In the genomic region with DNA sequence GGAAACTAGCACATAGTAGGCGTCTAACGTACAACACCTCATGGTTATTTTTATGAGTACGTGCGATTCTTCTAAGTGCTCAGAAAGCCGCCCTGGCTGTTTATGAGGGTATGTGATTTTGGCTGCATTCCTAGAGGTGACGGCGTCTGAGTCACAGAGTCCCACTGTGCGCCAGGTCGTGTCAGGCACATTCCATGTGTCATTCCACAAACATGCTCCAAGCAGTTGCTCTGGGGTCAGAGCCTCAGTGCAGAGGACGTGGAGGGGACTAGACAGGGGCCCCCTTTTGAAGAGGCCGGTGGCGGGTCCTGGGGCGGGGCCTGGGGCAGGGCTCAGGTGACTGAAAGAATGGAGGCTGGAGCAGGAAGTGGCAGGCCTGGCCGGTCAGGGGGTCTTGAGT, we compare ENCODE assay signal across 9 cellular contexts. TPM values are rescaled to one million over a fixed set of nuclear protein-coding genes. Genes with fewer than 3 reads are reported as not detected.
A peak's percentile ranks its signal among the peaks of the same experiment; 100 is the strongest.
DNase-seq lines count a peak whose midpoint lies in the region; ATAC-seq and TF ChIP-seq lines count a peak whose summit lies in the region.
"Had no signal": no experiment of that assay in that cellular context is flagged by ENCODE, and none has a peak within 500 bp of the region (broad histone marks: within the 10 kb centered on the region; RNA-seq: fewer than 3 reads in every experiment).

No MANE protein-coding gene starts in this region.

- no peak overlapping the region for H3K4me3 ChIP-seq in GM23248
- no peak overlapping the region for H3K4me3 ChIP-seq in skeletal muscle cell (ENCODE audit: low read depth, low read length)

- H3K9me2 ChIP-seq in GM23248 (ENCODE audit: insufficient read depth): no peaks in the 10 kb centered on the region

- H4K20me1 ChIP-seq in GM23248 (ENCODE audit: insufficient read depth): no peaks in the 10 kb centered on the region

- in situ Hi-C loops in GM23248 (cut with MboI): loop anchor here (10.0 kb wide), 1 partner anchor 175 kb away; no protein-coding TSS in a partner anchor

- peak overlapping the region; percentile 25 for H3K4me2 ChIP-seq in GM23248 (ENCODE audit: unreplicated experiment)

- H3K36me3 ChIP-seq in GM23248 (ENCODE audit: low read depth): peaks cover 11% of the 10 kb centered on the region

- H3K4me1 ChIP-seq in GM23248 (ENCODE audit: insufficient read depth): peaks cover 22% of the 10 kb centered on the region

- H3K27ac ChIP-seq in GM23248: peak overlapping the region; percentile 61

- 6% methylated on average over 10 to 14 of the region's 14 CpGs for WGBS in GM23248 (ENCODE audit: low coverage in 1 of 2, low lambda C conversion rate in 2 of 2, missing lambda C conversion rate in 2 of 2), 2 experiments

- H3K27me3 ChIP-seq in GM23248 (replicated peaks; ENCODE audit: insufficient read depth): no peaks in the 10 kb centered on the region

- peaks cover 84% of the 10 kb centered on the region for H3K79me2 ChIP-seq in GM23248 (ENCODE audit: insufficient read depth)

- H2AFZ ChIP-seq in GM23248: no peak overlapping the region

- H3F3A ChIP-seq in GM23248 (ENCODE audit: insufficient read depth): peaks cover 26% of the 10 kb centered on the region

- H3K9ac ChIP-seq in GM23248: peak overlapping the region; percentile 36; the same call in 1 of the 2 replicates

- ATAC-seq in SK-N-SH treated with all-trans-retinoic acid at 6 μM for 48 hours (peak; percentile 82), HG03460 (IDR thresholded peaks at IDR 0.05; ENCODE audit: unreplicated experiment) (no peak)

- no peaks in the 10 kb centered on the region for H3K9me3 ChIP-seq in GM23248 (ENCODE audit: low read depth)

- DNase-seq in GM23248 (peak; percentile 98), fibroblast of the conjunctiva (ENCODE audit: low read depth) (peak; percentile 80), skeletal muscle cell (ENCODE audit: low read depth) (peak; percentile 91), COR-L47 (lab: John Stamatoyannopoulos, UW) (no peak), GOT3 (lab: John Stamatoyannopoulos, UW) (no peak)
- no peak for DNase-seq in activated effector memory CD4-positive, alpha-beta T cell treated with anti-CD3 and anti-CD28 coated beads, Interleukin-2, amount 50 U/mL, for 16 hours
- DNase-seq: stimulated activated CD4-positive, alpha-beta T cell treated with anti-CD3 and anti-CD28 coated beads, Interleukin-4, amount 100 ng/mL, for 4 hours had no signal

TF ChIP-seq in SK-N-SH treated with all-trans-retinoic acid at 6 μM for 48 hours, 23 proteins besides CTCF, POLR2A, EP300 and RAD21:
- no peak for TF ChIP-seq CSDC2 (CRISPR knock-in tag; IDR thresholded peaks at IDR 0.05)
- no peak for TF ChIP-seq ZFP30 (CRISPR knock-in tag; IDR thresholded peaks at IDR 0.05)
- no peak for TF ChIP-seq ISL1 (CRISPR knock-in tag; IDR thresholded peaks at IDR 0.05)
- no peak for TF ChIP-seq ZNF8 (CRISPR knock-in tag; IDR thresholded peaks at IDR 0.05)
- TF ChIP-seq, protein P1, sequence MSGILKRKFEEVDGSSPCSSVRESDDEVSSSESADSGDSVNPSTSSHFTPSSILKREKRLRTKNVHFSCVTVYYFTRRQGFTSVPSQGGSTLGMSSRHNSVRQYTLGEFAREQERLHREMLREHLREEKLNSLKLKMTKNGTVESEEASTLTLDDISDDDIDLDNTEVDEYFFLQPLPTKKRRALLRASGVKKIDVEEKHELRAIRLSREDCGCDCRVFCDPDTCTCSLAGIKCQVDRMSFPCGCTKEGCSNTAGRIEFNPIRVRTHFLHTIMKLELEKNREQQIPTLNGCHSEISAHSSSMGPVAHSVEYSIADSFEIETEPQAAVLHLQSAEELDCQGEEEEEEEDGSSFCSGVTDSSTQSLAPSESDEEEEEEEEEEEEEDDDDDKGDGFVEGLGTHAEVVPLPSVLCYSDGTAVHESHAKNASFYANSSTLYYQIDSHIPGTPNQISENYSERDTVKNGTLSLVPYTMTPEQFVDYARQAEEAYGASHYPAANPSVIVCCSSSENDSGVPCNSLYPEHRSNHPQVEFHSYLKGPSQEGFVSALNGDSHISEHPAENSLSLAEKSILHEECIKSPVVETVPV (CRISPR knock-in tag; IDR thresholded peaks at IDR 0.05): no peak
- TF ChIP-seq ZFP3 (CRISPR knock-in tag; IDR thresholded peaks at IDR 0.05): no peak
- no peak for TF ChIP-seq TCF4 (CRISPR knock-in tag; IDR thresholded peaks at IDR 0.05; ENCODE audit: borderline replicate concordance)
- TF ChIP-seq ZNF70 (CRISPR knock-in tag; IDR thresholded peaks at IDR 0.05): no peak
- no peak for TF ChIP-seq ESRRG (CRISPR knock-in tag; IDR thresholded peaks at IDR 0.05)
- no peak for TF ChIP-seq OSR1 (CRISPR knock-in tag; IDR thresholded peaks at IDR 0.05)
- no peak for TF ChIP-seq SNAI2 (CRISPR knock-in tag; IDR thresholded peaks at IDR 0.05)
- no peak for TF ChIP-seq ZC3H10 (CRISPR knock-in tag; IDR thresholded peaks at IDR 0.05)
- TF ChIP-seq RARB (CRISPR knock-in tag; IDR thresholded peaks at IDR 0.05): no peak
- TF ChIP-seq, protein P2, sequence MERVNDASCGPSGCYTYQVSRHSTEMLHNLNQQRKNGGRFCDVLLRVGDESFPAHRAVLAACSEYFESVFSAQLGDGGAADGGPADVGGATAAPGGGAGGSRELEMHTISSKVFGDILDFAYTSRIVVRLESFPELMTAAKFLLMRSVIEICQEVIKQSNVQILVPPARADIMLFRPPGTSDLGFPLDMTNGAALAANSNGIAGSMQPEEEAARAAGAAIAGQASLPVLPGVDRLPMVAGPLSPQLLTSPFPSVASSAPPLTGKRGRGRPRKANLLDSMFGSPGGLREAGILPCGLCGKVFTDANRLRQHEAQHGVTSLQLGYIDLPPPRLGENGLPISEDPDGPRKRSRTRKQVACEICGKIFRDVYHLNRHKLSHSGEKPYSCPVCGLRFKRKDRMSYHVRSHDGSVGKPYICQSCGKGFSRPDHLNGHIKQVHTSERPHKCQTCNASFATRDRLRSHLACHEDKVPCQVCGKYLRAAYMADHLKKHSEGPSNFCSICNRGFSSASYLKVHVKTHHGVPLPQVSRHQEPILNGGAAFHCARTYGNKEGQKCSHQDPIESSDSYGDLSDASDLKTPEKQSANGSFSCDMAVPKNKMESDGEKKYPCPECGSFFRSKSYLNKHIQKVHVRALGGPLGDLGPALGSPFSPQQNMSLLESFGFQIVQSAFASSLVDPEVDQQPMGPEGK (CRISPR knock-in tag; IDR thresholded peaks at IDR 0.05; ENCODE audit: borderline replicate concordance): no peak

RNA-seq across cellular contexts. Expression of a gene that starts 51.9 kb away (rescaled TPM):
- total RNA-seq in GM23248 (2014; rRNA removed; shearing (Covaris generic)): 33.0 and 43.7 TPM in 2 replicates
- polyA plus RNA-seq in GM23248 (2016; fragmentation: Nextera tagmentation; extraction: Ambion mirVana): 69.6 and 69.7 TPM in 2 replicates

Comparison
In these comparisons a context has a peak if more than half of its experiments do, and no peak if none do; other contexts are left out.
1. DNase-seq: peak in GM23248 (single experiment), fibroblast of the conjunctiva (single experiment) and skeletal muscle cell (single experiment); none in COR-L47 (single experiment), GOT3 (single experiment) and activated effector memory CD4-positive, alpha-beta T cell treated with anti-CD3 and anti-CD28 coated beads, Interleukin-2, amount 50 U/mL, for 16 hours (single experiment).